ENCODE assay signal across 8 cellular contexts in genomic region chr2:59182249-59182648, GRCh38.
DNase-seq lines count a peak whose midpoint lies in the region; ATAC-seq and TF ChIP-seq lines count a peak whose summit lies in the region.

No MANE protein-coding gene starts in this region.

- no peaks in the 10 kb centered on the region for H3K36me3 ChIP-seq in DND-41 (ENCODE audit: insufficient read depth, low read length)
- no peaks in the 10 kb centered on the region for H3K36me3 ChIP-seq in HCT116 (ENCODE audit: control insufficient read depth in 1 of 2, insufficient read depth in 2 of 2, low read length in 2 of 2)

- H3K27ac ChIP-seq in DND-41 (ENCODE audit: low read length) (no peak overlapping the region), HCT116 (ENCODE audit: low read depth, low read length) (no peak overlapping the region)

- H3K27me3 ChIP-seq in DND-41 (ENCODE audit: insufficient read depth, low read length, poor library complexity): no peaks in the 10 kb centered on the region
- H3K27me3 ChIP-seq in HCT116 (ENCODE audit: insufficient read depth, low read length): no peaks in the 10 kb centered on the region

- POLR2A ChIA-PET in HCT116 (lab: Charles Lee): no interaction called here

- no peak overlapping the region for H2AFZ ChIP-seq in DND-41 (ENCODE audit: low read depth, low read length)
- no peak overlapping the region for H2AFZ ChIP-seq in HCT116 (ENCODE audit: low read depth, low read length, poor library complexity, severe bottlenecking)

- H3K79me2 ChIP-seq in DND-41 (ENCODE audit: insufficient read depth, low read length) (no peaks in the 10 kb centered on the region), HCT116 (ENCODE audit: insufficient read depth, low read length) (no peaks in the 10 kb centered on the region)

- H3K9ac ChIP-seq in DND-41 (ENCODE audit: low read depth, low read length) (no peak overlapping the region), HCT116 (ENCODE audit: low read length) (no peak overlapping the region)

- no peaks in the 10 kb centered on the region for H3K4me1 ChIP-seq in DND-41 (ENCODE audit: insufficient read depth, low read length)
- H3K4me1 ChIP-seq in HCT116 (ENCODE audit: control insufficient read depth in 1 of 2, insufficient read depth in 2 of 2, low read length in 2 of 2): no peaks in the 10 kb centered on the region

- H3K4me3 Mint-ChIP-seq in activated CD4-positive, alpha-beta T cell treated with anti-CD3 and anti-CD28 coated beads, Interleukin-2, amount 10 ng/mL, durations not matched to agents 24 days and 14 days: no peak overlapping the region

- DNase-seq in DND-41 (peak; percentile 14), HCT116 (ENCODE audit: low read depth, low spot score) (no peak), SHP77 (lab: John Stamatoyannopoulos, UW) (peak; percentile 50 to 67), iPS-NIHi11 (ENCODE audit: low spot score) (peak; percentile 67)
- DNase-seq in stimulated activated CD4-positive, alpha-beta T cell treated with anti-CD3 and anti-CD28 coated beads, Interleukin-4, amount 100 ng/mL, for 1 hour: no peak
- no peak for DNase-seq in activated naive CD4-positive, alpha-beta T cell (lab: John Stamatoyannopoulos, UW)
- no peak for DNase-seq in activated CD4-positive, alpha-beta T cell treated with anti-CD3 and anti-CD28 coated beads, Interleukin-2, amount 10 ng/mL, durations not matched to agents 24 days and 14 days
- no peak for DNase-seq in stimulated activated CD4-positive, alpha-beta T cell treated with anti-CD3 and anti-CD28 coated beads, Interleukin-4, amount 100 ng/mL, for 24 hours

- no peak overlapping the region for H3K27ac Mint-ChIP-seq in activated CD4-positive, alpha-beta T cell treated with anti-CD3 and anti-CD28 coated beads, Interleukin-2, amount 10 ng/mL, durations not matched to agents 24 days and 14 days

- no peaks in the 10 kb centered on the region for H3K36me3 Mint-ChIP-seq in activated CD4-positive, alpha-beta T cell treated with anti-CD3 and anti-CD28 coated beads, Interleukin-2, amount 10 ng/mL, durations not matched to agents 24 days and 14 days (ENCODE audit: low read depth)

- CTCF ChIA-PET in HCT116 (lab: Charles Lee): no interaction called here

- TF ChIP-seq CTCF in DND-41 (IDR thresholded peaks at IDR 0.05; ENCODE audit: borderline replicate concordance, extremely low read depth, low read length, poor library complexity, severe bottlenecking) (peak; percentile 59), HCT116 (IDR thresholded peaks at IDR 0.05 in 2 of 3, conservative IDR thresholded peaks at IDR 0.05 in 1 of 3; ENCODE audit: borderline replicate concordance in 1 of 3, insufficient read depth in 1 of 3, low read depth in 2 of 3, low read length in 2 of 3) (peak in 2 of 3 experiments; percentile 46 to 52; a peak in 4 of 6 replicates)

- no peaks in the 10 kb centered on the region for H3K4me1 Mint-ChIP-seq in activated CD4-positive, alpha-beta T cell treated with anti-CD3 and anti-CD28 coated beads, Interleukin-2, amount 10 ng/mL, durations not matched to agents 24 days and 14 days

- no peak overlapping the region for H3K4me3 ChIP-seq in DND-41 (ENCODE audit: low read depth in 1 of 2, low read length in 2 of 2)
- H3K4me3 ChIP-seq in HCT116 (replicated peaks in 1 of 2; ENCODE audit: low read depth in 1 of 2, low read length in 2 of 2): no peak overlapping the region

- no peak for TF ChIP-seq POLR2A in HCT116 (IDR thresholded peaks at IDR 0.05; ENCODE audit: borderline replicate concordance, extremely low read depth, insufficient read depth, insufficient read length)

- H4K20me1 ChIP-seq in DND-41 (ENCODE audit: insufficient read depth, low read length) (no peaks in the 10 kb centered on the region), HCT116 (ENCODE audit: insufficient read depth) (no peaks in the 10 kb centered on the region)

- BruUV-seq in HCT116 (replicated peaks; lab: Mats Ljungman, UMichigan): no TSS peak

- H3K27me3 Mint-ChIP-seq in activated CD4-positive, alpha-beta T cell treated with anti-CD3 and anti-CD28 coated beads, Interleukin-2, amount 10 ng/mL, durations not matched to agents 24 days and 14 days: peaks cover 5% of the 10 kb centered on the region

- peak; percentile 18; the same call in 1 of the 2 replicates for TF ChIP-seq RAD21 in HCT116 (IDR thresholded peaks at IDR 0.05; ENCODE audit: low read depth)

- no peaks in the 10 kb centered on the region for H3K9me3 ChIP-seq in DND-41 (ENCODE audit: insufficient read depth, low read length, severe bottlenecking)
- H3K9me3 ChIP-seq in HCT116 (ENCODE audit: control insufficient read depth in 1 of 2, insufficient read depth in 1 of 2, low read depth in 1 of 2, low read length in 2 of 2): no peaks in the 10 kb centered on the region

- RAD21 ChIA-PET in HCT116 (lab: Charles Lee; ENCODE audit: low non-redundant PET in 1 of 2, low total read pairs in 2 of 2, uncharacterized antibody in 2 of 2, unreplicated experiment in 2 of 2): no interaction called here

- no peaks in the 10 kb centered on the region for H3K9me3 Mint-ChIP-seq in activated CD4-positive, alpha-beta T cell treated with anti-CD3 and anti-CD28 coated beads, Interleukin-2, amount 10 ng/mL, durations not matched to agents 24 days and 14 days

- H3K4me2 ChIP-seq in DND-41 (ENCODE audit: insufficient read depth, low read length) (no peak overlapping the region), HCT116 (ENCODE audit: low read length) (no peak overlapping the region)

- ATAC-seq in DND-41 (ENCODE audit: insufficient read depth, low read depth): peak; percentile 72; the same call in 2 of the 3 replicates
- ATAC-seq in HCT116: 0 out of 2 replicates have a peak, but pooled peaks have one; percentile 47

- intact Hi-C loops in HCT116 (cut with micrococcal nuclease): no loop called here
- intact Hi-C loops in activated CD4-positive, alpha-beta T cell treated with anti-CD3 and anti-CD28 coated beads, Interleukin-2, amount 10 ng/mL, durations not matched to agents 24 days and 14 days (cut with micrococcal nuclease): no loop called here

- H3K9me2 ChIP-seq in HCT116 (ENCODE audit: insufficient read depth): no peaks in the 10 kb centered on the region

TF ChIP-seq in HCT116, 20 proteins besides CTCF, POLR2A, EP300 and RAD21:
- TF ChIP-seq ZFX (IDR thresholded peaks at IDR 0.05) (no peak), CEBPB (IDR thresholded peaks at IDR 0.05; ENCODE audit: low read depth) (no peak)

Comparison
In these comparisons a context has a peak if more than half of its experiments do, and no peak if none do; other contexts are left out.
1. DNase-seq: peak in DND-41 (single experiment), SHP77 (2 of 2) and iPS-NIHi11 (single experiment); none in HCT116 (single experiment), stimulated activated CD4-positive, alpha-beta T cell treated with anti-CD3 and anti-CD28 coated beads, Interleukin-4, amount 100 ng/mL, for 1 hour (single experiment), activated naive CD4-positive, alpha-beta T cell (0 of 4), activated CD4-positive, alpha-beta T cell treated with anti-CD3 and anti-CD28 coated beads, Interleukin-2, amount 10 ng/mL, durations not matched to agents 24 days and 14 days (single experiment) and stimulated activated CD4-positive, alpha-beta T cell treated with anti-CD3 and anti-CD28 coated beads, Interleukin-4, amount 100 ng/mL, for 24 hours (single experiment).